Comparison of ENCODE assay signal across 8 cellular contexts in the genomic region with DNA sequence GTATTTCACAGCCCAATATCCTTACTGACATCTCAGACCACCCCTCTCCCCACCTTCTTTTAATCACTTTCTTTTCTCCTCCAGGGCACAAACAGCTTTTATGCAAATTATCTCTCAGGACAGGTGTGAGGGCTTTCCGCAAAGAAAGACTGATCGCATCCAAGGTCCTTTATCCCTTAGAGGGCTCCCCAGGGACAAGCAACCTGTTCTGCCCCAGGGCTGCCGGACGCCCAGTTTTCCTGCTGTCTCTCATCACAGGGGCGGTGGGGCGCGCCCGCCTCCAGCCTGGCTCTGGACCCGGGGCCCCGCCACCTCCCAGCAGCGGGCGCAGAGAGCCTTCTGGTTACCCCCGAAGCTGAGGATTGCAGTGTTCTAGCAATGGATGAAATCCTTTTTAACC.
DNase-seq lines count a peak whose midpoint lies in the region; ATAC-seq, FAIRE-seq and TF ChIP-seq lines count a peak whose summit lies in the region.

No MANE protein-coding gene starts in this region.

- no peaks in the 10 kb centered on the region for H3K79me2 ChIP-seq in endothelial cell of umbilical vein (ENCODE audit: control insufficient read depth, insufficient read depth, low read length)

- ATAC-seq in GM19455 (IDR thresholded peaks at IDR 0.05; ENCODE audit: unreplicated experiment) (peak; percentile 3), GM18517 (IDR thresholded peaks at IDR 0.05; ENCODE audit: unreplicated experiment) (no peak)

- dilution Hi-C loops in endothelial cell of umbilical vein (cut with MboI; ENCODE audit: extremely low pct_ligation_motif_present, low sequenced_read_pairs) = no loop called here

- BruUV-seq in endothelial cell of umbilical vein (replicated peaks; lab: Mats Ljungman, UMichigan) = no TSS peak

- POLR2A ChIA-PET in endothelial cell of umbilical vein (lab: Charles Lee) = interaction anchor here (0.9 kb wide), 1 partner anchor 104 kb away, joined by 3 read pairs; no protein-coding TSS in a partner anchor

- H3K27ac ChIP-seq in endothelial cell of umbilical vein (ENCODE audit: insufficient read depth, low read depth, low read length) (peak overlapping the region; percentile 97), ovary (peak overlapping the region; percentile 92 to 94)

- H4K20me1 ChIP-seq in endothelial cell of umbilical vein (replicated peaks; ENCODE audit: control insufficient read depth, extremely low read depth, insufficient read depth, low read length) = no peaks in the 10 kb centered on the region

- intact Hi-C loops in endothelial cell of umbilical vein (cut with micrococcal nuclease) (loop anchor here (1.0 to 5.0 kb wide), 3 partner anchors 164 to 449 kb away; no protein-coding TSS in a partner anchor), ovary (cut with DNase I) (loop anchor here in 1 of 4 donors (2.0 kb wide), 1 partner anchor 68 kb away; no protein-coding TSS in a partner anchor)

- CTCF ChIA-PET in endothelial cell of umbilical vein (lab: Charles Lee) = interaction anchor here (0.9 to 4.6 kb wide), 7 partner anchors 15 to 449 kb away, joined by 3 to 22 read pairs (median 3); no protein-coding TSS in a partner anchor

- H3K27me3 ChIP-seq in endothelial cell of umbilical vein (ENCODE audit: control insufficient read depth in 2 of 2, insufficient read depth in 2 of 2, low read length in 2 of 2) (no peaks in the 10 kb centered on the region), ovary (no peaks in the 10 kb centered on the region)

- TF ChIP-seq POLR2A in endothelial cell of umbilical vein (IDR thresholded peaks at IDR 0.05; ENCODE audit: low read depth, low read length) (no peak), ovary (IDR thresholded peaks at IDR 0.05) (no peak)

- H3K4me1 ChIP-seq in endothelial cell of umbilical vein (ENCODE audit: control insufficient read depth, extremely low read depth, insufficient read depth, low read length) (peaks cover 19% of the 10 kb centered on the region), ovary (ENCODE audit: insufficient read depth) (peaks cover 5% of the 10 kb centered on the region)

- no peaks in the 10 kb centered on the region for H3K9me1 ChIP-seq in endothelial cell of umbilical vein (replicated peaks; ENCODE audit: control insufficient read depth, extremely low read depth, insufficient read depth, low read length)

- H2AFZ ChIP-seq in endothelial cell of umbilical vein (ENCODE audit: low read depth, low read length) = peak overlapping the region; percentile 99

- H3K36me3 ChIP-seq in endothelial cell of umbilical vein (ENCODE audit: control insufficient read depth in 2 of 2, extremely low read depth in 1 of 2, insufficient read depth in 2 of 2, low read length in 2 of 2) = no peaks in the 10 kb centered on the region
- H3K36me3 ChIP-seq in ovary = no peaks in the 10 kb centered on the region

- H3K4me3 ChIP-seq in endothelial cell of umbilical vein (replicated peaks in 1 of 3; ENCODE audit: insufficient read depth in 1 of 3, low read depth in 1 of 3, low read length in 3 of 3) (peak overlapping the region in 1 of 3 experiments; percentile 69), ovary (peak overlapping the region; percentile 69)

- H3K4me2 ChIP-seq in endothelial cell of umbilical vein (ENCODE audit: insufficient read depth, low read length) = peak overlapping the region; percentile 88

- DNase-seq in NCI-H82 treated with DMSO at 0.1 percent for 48 hours (lab: John Stamatoyannopoulos, UW; ENCODE audit: unreplicated experiment) (peak; percentile 40), endothelial cell of umbilical vein (ENCODE audit: low read depth, low spot score) (no peak), ovary (peak in 4 of 5 donors; percentile 15 to 54 (median 42)), DMS53 (lab: John Stamatoyannopoulos, UW) (no peak), NCI-H1048 (lab: John Stamatoyannopoulos, UW) (no peak), GM19238 (ENCODE audit: insufficient read length, low spot score) (no peak)

- FAIRE-seq in endothelial cell of umbilical vein (lab: Jason Lieb, UNC) = no peak

- H3K9me3 ChIP-seq in endothelial cell of umbilical vein (replicated peaks; ENCODE audit: control insufficient read depth, insufficient read depth, low read length) (no peaks in the 10 kb centered on the region), ovary (no peaks in the 10 kb centered on the region)

- 59 to 73% (median 62%) methylated on average over 13 of the region's 13 CpGs for WGBS in ovary, 3 donors

- TF ChIP-seq CTCF in endothelial cell of umbilical vein (IDR thresholded peaks at IDR 0.05; ENCODE audit: extremely low read depth in 1 of 2, insufficient read depth in 1 of 2, low read depth in 1 of 2, low read length in 2 of 2) = no peak
- TF ChIP-seq CTCF in ovary (IDR thresholded peaks at IDR 0.05) = no peak

- peak overlapping the region; percentile 90 for H3K9ac ChIP-seq in endothelial cell of umbilical vein (replicated peaks; ENCODE audit: extremely low read depth, insufficient read depth, low read length)

- no peak for TF ChIP-seq EP300 in ovary (IDR thresholded peaks at IDR 0.05)

TF ChIP-seq in endothelial cell of umbilical vein, 7 proteins besides CTCF, POLR2A, EP300 and RAD21:
- TF ChIP-seq, protein P1, sequence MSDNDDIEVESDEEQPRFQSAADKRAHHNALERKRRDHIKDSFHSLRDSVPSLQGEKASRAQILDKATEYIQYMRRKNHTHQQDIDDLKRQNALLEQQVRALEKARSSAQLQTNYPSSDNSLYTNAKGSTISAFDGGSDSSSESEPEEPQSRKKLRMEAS (IDR thresholded peaks at IDR 0.05; ENCODE audit: insufficient read depth, insufficient read length) = no peak
- TF ChIP-seq GATA2 (IDR thresholded peaks at IDR 0.05; ENCODE audit: insufficient read depth, insufficient read length, low read depth, low read length) (no peak), EZH2 (IDR thresholded peaks at IDR 0.05; ENCODE audit: borderline replicate concordance, low read depth, low read length, severe bottlenecking) (no peak), POLR2AphosphoS5 (IDR thresholded peaks at IDR 0.05; ENCODE audit: insufficient read depth, low read depth, low read length) (no peak), FOS (IDR thresholded peaks at IDR 0.05; ENCODE audit: borderline replicate concordance, insufficient read depth, low read length) (no peak), MYC (IDR thresholded peaks at IDR 0.05; ENCODE audit: low read depth, low read length) (no peak), JUN (IDR thresholded peaks at IDR 0.05; ENCODE audit: borderline replicate concordance, insufficient read depth, insufficient read length, low read depth) (no peak)

Comparison
In these comparisons a context has a peak if more than half of its experiments do, and no peak if none do; other contexts are left out.
1. DNase-seq: peak in NCI-H82 treated with DMSO at 0.1 percent for 48 hours (single experiment) and ovary (4 of 5); none in endothelial cell of umbilical vein (single experiment), DMS53 (single experiment), NCI-H1048 (single experiment) and GM19238 (single experiment).